In the genomic region with DNA sequence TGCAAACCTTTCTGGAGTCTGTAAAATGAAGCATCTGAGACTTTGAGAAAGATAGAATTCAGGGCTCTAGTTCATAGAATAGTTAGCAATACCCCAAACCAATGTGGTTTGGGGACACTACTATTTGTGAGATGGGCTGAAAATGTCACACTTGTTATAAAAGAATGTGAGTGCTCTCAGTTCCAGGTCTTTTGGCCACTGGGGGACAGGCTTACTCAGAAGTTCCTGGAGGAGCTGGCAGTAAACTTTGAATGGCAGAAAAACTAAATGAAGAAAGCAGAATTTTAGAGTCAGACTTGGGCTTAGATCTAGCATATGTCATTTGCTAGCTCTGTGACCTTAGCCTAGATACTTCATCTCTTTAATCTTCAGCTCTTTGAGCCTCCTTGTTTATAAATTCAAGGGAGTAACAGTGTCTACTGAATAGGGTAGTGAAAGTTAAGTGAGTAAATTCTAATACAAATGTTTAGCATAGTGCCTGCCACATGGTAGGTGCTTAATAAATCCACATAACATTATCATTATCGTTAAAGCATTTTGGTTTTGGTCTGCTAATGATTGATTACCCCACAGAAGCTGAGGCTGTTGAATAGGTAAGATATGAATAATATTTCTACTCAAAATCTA, we compare ENCODE assay signal across 13 cellular contexts. TPM values are rescaled to one million over a fixed set of nuclear protein-coding genes. Genes with fewer than 3 reads are reported as not detected.
A peak's percentile ranks its signal among the peaks of the same experiment; 100 is the strongest.
DNase-seq lines count a peak whose midpoint lies in the region; ATAC-seq, FAIRE-seq and TF ChIP-seq lines count a peak whose summit lies in the region.
"Had no signal": no experiment of that assay in that cellular context is flagged by ENCODE, and none has a peak within 500 bp of the region (broad histone marks: within the 10 kb centered on the region; RNA-seq: fewer than 3 reads in every experiment).

No MANE protein-coding gene starts in this region.

- intact Hi-C loops in HepG2 (cut with micrococcal nuclease; ENCODE audit: unreplicated experiment) (no loop called here), right lobe of liver (cut with DNase I) (no loop called here), uterus (cut with DNase I; ENCODE audit: low total_unique reads) (no loop called here)

- H3K4me2 ChIP-seq in HepG2 (ENCODE audit: low read depth, low read length) = no peak overlapping the region
- no peak overlapping the region for H3K4me2 ChIP-seq in hepatocyte

- TF ChIP-seq EP300 in HepG2 (IDR thresholded peaks at IDR 0.05; ENCODE audit: low read depth in 2 of 2, low read length in 2 of 2) (no peak), HepG2 (CRISPR knock-in tag; IDR thresholded peaks at IDR 0.05; ENCODE audit: borderline replicate concordance) (no peak)

- DNase-seq in HepG2 (ENCODE audit: low spot score) (no peak), right lobe of liver (no peak), hepatocyte (ENCODE audit: low spot score) (no peak), uterus (no peak), DMS53 (lab: John Stamatoyannopoulos, UW) (no peak), GM19240 (ENCODE audit: insufficient read length, low spot score) (no peak)
- DNase-seq: effector CD4-positive, alpha-beta T cell; mucosa of descending colon; NCI-H1048; Right ventricle myocardium superior had no signal

- TF ChIP-seq RAD21 in HepG2 (CRISPR knock-in tag; IDR thresholded peaks at IDR 0.05) = no peak

- ATAC-seq in HepG2 (no peak), right lobe of liver (no peak), GM21447 (IDR thresholded peaks at IDR 0.05; ENCODE audit: unreplicated experiment) (no peak)
- ATAC-seq: mucosa of descending colon had no signal

- H3K4me3 ChIP-seq in HepG2 (replicated peaks in 1 of 3; ENCODE audit: insufficient read depth in 1 of 3, low read depth in 2 of 3, low read length in 3 of 3) (no peak overlapping the region), right lobe of liver (no peak overlapping the region), WI38 (ENCODE audit: low read depth, low read length) (no peak overlapping the region), hepatocyte (no peak overlapping the region), uterus (no peak overlapping the region)
- H3K4me3 ChIP-seq: BLaER1 treated with 17β-estradiol and CSF1 and Interleukin-3, amounts not matched to agents 10 nM and 100 nM; mucosa of descending colon had no signal

- H3K4me1 ChIP-seq in HepG2 (ENCODE audit: insufficient read depth, low read length) = peaks cover 11% of the 10 kb centered on the region
- H3K4me1 ChIP-seq in right lobe of liver = no peaks in the 10 kb centered on the region
- peaks cover 7% of the 10 kb centered on the region for H3K4me1 ChIP-seq in hepatocyte (ENCODE audit: insufficient read depth)
- no peaks in the 10 kb centered on the region for H3K4me1 ChIP-seq in uterus

- POLR2A ChIA-PET in HepG2 (lab: Yijun Ruan, JAX) = no interaction called here

- H3K36me3 ChIP-seq in HepG2 (replicated peaks in 1 of 2; ENCODE audit: control insufficient read depth in 1 of 2, insufficient read depth in 2 of 2, low read length in 2 of 2) (no peaks in the 10 kb centered on the region), right lobe of liver (no peaks in the 10 kb centered on the region), hepatocyte (replicated peaks; ENCODE audit: insufficient read depth, low read depth) (no peaks in the 10 kb centered on the region), uterus (no peaks in the 10 kb centered on the region)
- H3K36me3 ChIP-seq: BLaER1 treated with 17β-estradiol and CSF1 and Interleukin-3, amounts not matched to agents 10 nM and 100 nM had no signal

- FAIRE-seq in HepG2 (lab: Jason Lieb, UNC) = no peak

- in situ Hi-C loops in HepG2 (cut with HindIII; ENCODE audit: extremely low pct_ligation_motif_present, low pct_unique_long_range_greater_than_20kb) = no loop called here

- no TSS peak for BruUV-seq in HepG2 (replicated peaks; lab: Mats Ljungman, UMichigan)

- H3K9me3 ChIP-seq in HepG2 (ENCODE audit: low read length) (no peaks in the 10 kb centered on the region), right lobe of liver (no peaks in the 10 kb centered on the region), hepatocyte (ENCODE audit: low read depth) (no peaks in the 10 kb centered on the region), uterus (no peaks in the 10 kb centered on the region)
- H3K9me3 ChIP-seq: BLaER1 treated with 17β-estradiol and CSF1 and Interleukin-3, amounts not matched to agents 10 nM and 100 nM; mucosa of descending colon had no signal

- H3K27ac ChIP-seq in HepG2 (ENCODE audit: extremely low read length, insufficient read depth, low read length) (no peak overlapping the region), right lobe of liver (no peak overlapping the region), hepatocyte (no peak overlapping the region), uterus (no peak overlapping the region)
- H3K27ac ChIP-seq: BLaER1 treated with 17β-estradiol and CSF1 and Interleukin-3, amounts not matched to agents 10 nM and 100 nM had no signal

- peaks cover 1 to 7% of the 10 kb centered on the region in 2 experiments; a peak in 2 of 5 replicates for H3K27me3 ChIP-seq in HepG2 (ENCODE audit: control insufficient read depth in 1 of 2, insufficient read depth in 2 of 2, low read length in 2 of 2)
- H3K27me3 ChIP-seq in right lobe of liver = no peaks in the 10 kb centered on the region
- no peaks in the 10 kb centered on the region for H3K27me3 ChIP-seq in hepatocyte
- no peaks in the 10 kb centered on the region for H3K27me3 ChIP-seq in uterus
- H3K27me3 ChIP-seq: BLaER1 treated with 17β-estradiol and CSF1 and Interleukin-3, amounts not matched to agents 10 nM and 100 nM had no signal

- no peaks in the 10 kb centered on the region for H3K9me2 ChIP-seq in hepatocyte (replicated peaks; ENCODE audit: insufficient read depth)

- WGBS in HepG2 (ENCODE audit: low lambda C conversion rate) = 0% methylated on average over 1 of the region's 1 CpG
- 29% methylated on average over 1 of the region's 1 CpG for WGBS in right lobe of liver (ENCODE audit: insufficient coverage, low coverage, low lambda C conversion rate, missing lambda C conversion rate)
- WGBS in hepatocyte (ENCODE audit: low lambda C conversion rate, missing lambda C conversion rate) = 96% methylated on average over 1 of the region's 1 CpG

- no peaks in the 10 kb centered on the region for H4K20me1 ChIP-seq in HepG2 (ENCODE audit: insufficient read depth, low read length)
- no peaks in the 10 kb centered on the region for H4K20me1 ChIP-seq in hepatocyte (ENCODE audit: insufficient read depth, poor library complexity, severe bottlenecking)
- H4K20me1 ChIP-seq: BLaER1 treated with 17β-estradiol and CSF1 and Interleukin-3, amounts not matched to agents 10 nM and 100 nM had no signal

- no peak overlapping the region for H2AFZ ChIP-seq in HepG2 (ENCODE audit: low read length)
- H2AFZ ChIP-seq in hepatocyte = no peak overlapping the region

- no peak overlapping the region for H3K9ac ChIP-seq in HepG2 (ENCODE audit: insufficient read depth, low read depth, low read length)
- H3K9ac ChIP-seq: BLaER1 treated with 17β-estradiol and CSF1 and Interleukin-3, amounts not matched to agents 10 nM and 100 nM had no signal

- CTCF ChIA-PET in HepG2 (lab: Yijun Ruan, JAX; ENCODE audit: low intra/inter-chr PET ratio, low total read pairs) = no interaction called here

- H3K79me2 ChIP-seq in HepG2 (ENCODE audit: insufficient read depth, low read length) (no peaks in the 10 kb centered on the region), hepatocyte (no peaks in the 10 kb centered on the region)

- TF ChIP-seq CTCF in HepG2 (CRISPR knock-in tag; IDR thresholded peaks at IDR 0.05) (0 out of 2 replicates have a peak, but pooled peaks have one; percentile 6), right lobe of liver (IDR thresholded peaks at IDR 0.05) (no peak), WI38 (IDR thresholded peaks at IDR 0.05; ENCODE audit: low read depth, low read length) (peak; percentile 31; the same call in 1 of the 2 replicates), hepatocyte (IDR thresholded peaks at IDR 0.05; ENCODE audit: poor library complexity) (peak; percentile 39), uterus (IDR thresholded peaks at IDR 0.05) (peak in 3 of 4 experiments; percentile 18 to 51 (median 29))

- TF ChIP-seq POLR2A in HepG2 (IDR thresholded peaks at IDR 0.05; ENCODE audit: insufficient read depth in 1 of 2, low read depth in 2 of 2, low read length in 2 of 2) (no peak), right lobe of liver (IDR thresholded peaks at IDR 0.05) (no peak), uterus (IDR thresholded peaks at IDR 0.05) (no peak)

RNA-seq across cellular contexts. Expression of a gene that starts 3.7 kb away (rescaled TPM):
- total RNA-seq in HepG2 (2016; rRNA removed; fragmentation: Illumina TruSeq; extraction: Trizol) (0.81 and 1.4 TPM in 2 replicates), right lobe of liver (10 to 100 TPM in 5 of 6 experiments, 1 to 10 TPM in 1; 9.3 to 60.8 (median 28.3) TPM), hepatocyte (4.5 and 9.1 TPM in 2 replicates), uterus (100 to 1,000 TPM in 1 of 4 donors, 10 to 100 TPM in 3; 12.8 to 154 (median 44.0) TPM)
- 0.09 and 0.10 TPM in 2 replicates for total RNA-seq in HepG2 (2016; cell fraction: cytosol; rRNA removed; fragmentation: Illumina TruSeq; extraction: Trizol; ENCODE audit: low read depth)
- total RNA-seq in HepG2 (2016; cell fraction: insoluble cytoplasmic fraction; rRNA removed; fragmentation: Illumina TruSeq; extraction: Trizol) = 0.65 and 1.3 TPM in 2 replicates
- total RNA-seq in HepG2 (2016; cell fraction: membrane; rRNA removed; fragmentation: Illumina TruSeq; extraction: Trizol) = 0.34 TPM in 2 replicates
- 1.4 and 1.7 TPM in 2 replicates for total RNA-seq in HepG2 (2016; cell fraction: nucleus; rRNA removed; fragmentation: Illumina TruSeq; extraction: Trizol)
- polyA plus RNA-seq in HepG2 (2011; rRNA removed) (0.82 and 1.2 TPM in 2 replicates), hepatocyte (2.9 and 4.3 TPM in 2 replicates)
- 0.48 and 0.72 TPM in 2 replicates for polyA plus RNA-seq in HepG2 (2011; cell fraction: cytosol; rRNA removed)
- 0.32 and 0.35 TPM in 2 replicates for polyA plus RNA-seq in HepG2 (2011; cell fraction: nucleus; rRNA removed)
- 0.11 and 0.16 TPM in 2 replicates for polyA plus RNA-seq in HepG2 (2012)
- polyA plus RNA-seq in HepG2 (2016; cell fraction: cytosol; fragmentation: Illumina TruSeq; extraction: Trizol; ENCODE audit: low read depth) = 0.08 and 0.14 TPM in 2 replicates
- polyA plus RNA-seq in HepG2 (2016; cell fraction: insoluble cytoplasmic fraction; fragmentation: Illumina TruSeq; extraction: Trizol; ENCODE audit: low read depth) = 0.72 and 0.82 TPM in 2 replicates
- polyA plus RNA-seq in HepG2 (2016; cell fraction: membrane; fragmentation: Illumina TruSeq; extraction: Trizol; ENCODE audit: low read depth) = 0.19 and 0.28 TPM in 2 replicates
- 1.2 and 3.0 TPM in 2 replicates for polyA plus RNA-seq in HepG2 (2016; cell fraction: nucleus; fragmentation: Illumina TruSeq; extraction: Trizol; ENCODE audit: insufficient read depth, low read depth)
- 0.04 TPM in 1 of 2 replicates, not detected in the other for polyA minus RNA-seq in HepG2 (2011; rRNA and poly(A)+ RNA removed; ENCODE audit: low replicate concordance)
- polyA minus RNA-seq in HepG2 (2011; cell fraction: cytosol; rRNA and poly(A)+ RNA removed) = 0.69 TPM in 1 of 2 replicates, not detected in the other
- polyA minus RNA-seq in HepG2 (2011; cell fraction: nucleus; rRNA and poly(A)+ RNA removed) = 0.26 TPM in 1 of 2 replicates, not detected in the other

RNA-seq across cellular contexts. Expression of a gene that starts 23.8 kb away (rescaled TPM):
- total RNA-seq in HepG2 (2016; rRNA removed; fragmentation: Illumina TruSeq; extraction: Trizol) = 22.4 and 34.8 TPM in 2 replicates
- 16.5 and 19.0 TPM in 2 replicates for total RNA-seq in HepG2 (2016; cell fraction: cytosol; rRNA removed; fragmentation: Illumina TruSeq; extraction: Trizol; ENCODE audit: low read depth)
- total RNA-seq in HepG2 (2016; cell fraction: insoluble cytoplasmic fraction; rRNA removed; fragmentation: Illumina TruSeq; extraction: Trizol) = 22.0 and 33.1 TPM in 2 replicates
- total RNA-seq in HepG2 (2016; cell fraction: membrane; rRNA removed; fragmentation: Illumina TruSeq; extraction: Trizol) = 47.5 and 47.9 TPM in 2 replicates
- total RNA-seq in HepG2 (2016; cell fraction: nucleus; rRNA removed; fragmentation: Illumina TruSeq; extraction: Trizol) = 10.6 and 10.7 TPM in 2 replicates
- polyA plus RNA-seq in HepG2 (2011; rRNA removed) = 6.8 and 9.3 TPM in 2 replicates
- polyA plus RNA-seq in HepG2 (2011; cell fraction: cytosol; rRNA removed) = 4.2 and 7.1 TPM in 2 replicates
- 1.7 and 2.8 TPM in 2 replicates for polyA plus RNA-seq in HepG2 (2011; cell fraction: nucleus; rRNA removed)
- 10.1 and 16.8 TPM in 2 replicates for polyA plus RNA-seq in HepG2 (2012)
- 38.7 and 47.4 TPM in 2 replicates for polyA plus RNA-seq in HepG2 (2016; cell fraction: cytosol; fragmentation: Illumina TruSeq; extraction: Trizol; ENCODE audit: low read depth)
- 24.7 and 25.7 TPM in 2 replicates for polyA plus RNA-seq in HepG2 (2016; cell fraction: insoluble cytoplasmic fraction; fragmentation: Illumina TruSeq; extraction: Trizol; ENCODE audit: low read depth)
- 33.5 and 35.6 TPM in 2 replicates for polyA plus RNA-seq in HepG2 (2016; cell fraction: membrane; fragmentation: Illumina TruSeq; extraction: Trizol; ENCODE audit: low read depth)
- 10.8 and 13.8 TPM in 2 replicates for polyA plus RNA-seq in HepG2 (2016; cell fraction: nucleus; fragmentation: Illumina TruSeq; extraction: Trizol; ENCODE audit: insufficient read depth, low read depth)
- 2.3 and 3.6 TPM in 2 replicates for polyA minus RNA-seq in HepG2 (2011; rRNA and poly(A)+ RNA removed; ENCODE audit: low replicate concordance)
- 5.2 and 5.4 TPM in 2 replicates for polyA minus RNA-seq in HepG2 (2011; cell fraction: cytosol; rRNA and poly(A)+ RNA removed)
- polyA minus RNA-seq in HepG2 (2011; cell fraction: nucleus; rRNA and poly(A)+ RNA removed) = 10.7 and 12.4 TPM in 2 replicates
- 10 to 100 TPM; 11.2 to 21.0 (median 15.1) TPM for total RNA-seq in right lobe of liver
- total RNA-seq in hepatocyte = 31.1 and 32.9 TPM in 2 replicates
- polyA plus RNA-seq in hepatocyte = 20.7 and 21.2 TPM in 2 replicates
- 10 to 100 TPM; 19.7 to 49.7 (median 25.2) TPM for total RNA-seq in uterus

Comparison
In these comparisons a context has a peak if more than half of its experiments do, and no peak if none do; other contexts are left out.
1. CTCF ChIP-seq: peak in HepG2 (single experiment), WI38 (single experiment), hepatocyte (single experiment) and uterus (3 of 4); none in right lobe of liver (0 of 4).